In the genomic region with DNA sequence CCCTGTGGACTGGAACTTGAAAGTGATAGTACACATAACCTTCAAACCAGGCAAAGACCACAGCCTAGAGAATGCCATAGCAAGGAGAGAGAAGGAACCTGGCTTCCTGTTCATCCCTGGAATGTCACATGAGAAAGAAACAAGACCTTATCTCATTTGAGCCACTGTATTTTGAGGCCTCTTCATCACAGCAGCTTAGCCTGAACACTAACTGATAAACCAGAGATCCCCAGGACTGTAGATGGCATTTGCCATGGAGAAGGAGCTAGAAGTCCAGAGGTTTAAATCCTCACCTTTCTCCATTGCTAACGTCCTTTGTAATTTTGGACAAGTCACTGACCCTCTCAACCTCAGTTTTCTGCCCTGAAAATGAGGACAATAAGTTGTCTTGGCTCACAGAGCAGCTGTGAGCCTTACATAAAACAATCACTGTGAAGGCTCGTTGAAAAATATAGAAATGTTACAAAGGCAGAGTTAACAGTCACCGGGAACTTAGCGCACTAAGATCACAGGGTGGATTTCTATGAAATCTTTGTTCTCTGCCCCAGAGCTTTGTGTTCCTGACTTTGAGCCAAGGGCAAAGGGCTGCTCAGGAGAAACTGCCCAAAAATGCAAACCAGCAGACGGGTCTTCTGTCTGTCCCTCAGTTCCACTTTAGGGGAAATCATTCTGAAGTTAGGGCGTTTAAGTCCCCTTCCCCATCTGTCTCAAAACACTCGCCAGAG, we compare ENCODE assay signal across 26 cellular contexts.
A peak's percentile ranks its signal among the peaks of the same experiment; 100 is the strongest.
DNase-seq lines count a peak whose midpoint lies in the region; ATAC-seq, FAIRE-seq and TF ChIP-seq lines count a peak whose summit lies in the region.
"Had no signal": no experiment of that assay in that cellular context is flagged by ENCODE, and none has a peak within 500 bp of the region (broad histone marks: within the 10 kb centered on the region; RNA-seq: fewer than 3 reads in every experiment).

No MANE protein-coding gene starts in this region.

- H3K36me3 Mint-ChIP-seq in activated CD8-positive, alpha-beta memory T cell treated with anti-CD3 and anti-CD28 coated beads, Interleukin-2, amount 10 ng/mL, durations not matched to agents 7 days and 5 days, result no peaks in the 10 kb centered on the region
- H3K36me3 Mint-ChIP-seq in neural progenitor cell, result no peaks in the 10 kb centered on the region

- TF ChIP-seq POLR2A in HepG2 (IDR thresholded peaks at IDR 0.05; ENCODE audit: insufficient read depth in 1 of 2, low read depth in 2 of 2, low read length in 2 of 2), result no peak

- POLR2A ChIA-PET in HepG2 (lab: Yijun Ruan, JAX), result no interaction called here

- WGBS in HepG2 (ENCODE audit: low lambda C conversion rate), result 10% methylated on average over 7 of the region's 7 CpGs

- no peak overlapping the region for H2AFZ ChIP-seq in HepG2 (ENCODE audit: low read length)
- H2AFZ ChIP-seq in neural progenitor cell (replicated peaks), result no peak overlapping the region

- no peaks in the 10 kb centered on the region for H3K9me3 ChIP-seq in HepG2 (ENCODE audit: low read length)
- H3K9me3 ChIP-seq in neural progenitor cell (ENCODE audit: low read depth), result no peaks in the 10 kb centered on the region
- H3K9me3 ChIP-seq: HAP-1 had no signal

- TF ChIP-seq CTCF in HepG2 (CRISPR knock-in tag; IDR thresholded peaks at IDR 0.05), result no peak
- TF ChIP-seq CTCF in neural progenitor cell (IDR thresholded peaks at IDR 0.05), result no peak

- in situ Hi-C loops in HepG2 (cut with HindIII; ENCODE audit: extremely low pct_ligation_motif_present, low pct_unique_long_range_greater_than_20kb), result no loop called here

- intact Hi-C loops in HepG2 (cut with micrococcal nuclease; ENCODE audit: unreplicated experiment), result no loop called here

- CTCF ChIA-PET in activated CD8-positive, alpha-beta memory T cell treated with anti-CD3 and anti-CD28 coated beads, Interleukin-2, amount 10 ng/mL, durations not matched to agents 7 days and 5 days (lab: Charles Lee), result interaction anchor here (0.8 kb wide), 1 partner anchor 299 kb away, joined by 3 read pairs; no protein-coding TSS in a partner anchor
- CTCF ChIA-PET in HepG2 (lab: Yijun Ruan, JAX; ENCODE audit: low intra/inter-chr PET ratio, low total read pairs), result no interaction called here

- peak; percentile 12 for DNase-seq in activated CD8-positive, alpha-beta memory T cell treated with anti-CD3 and anti-CD28 coated beads, Interleukin-2, amount 10 ng/mL, durations not matched to agents 7 days and 5 days
- DNase-seq in activated CD8-positive, alpha-beta memory T cell treated with anti-CD3 and anti-CD28 coated beads for 24 hours, result no peak
- DNase-seq in HepG2 (ENCODE audit: low spot score) (no peak), neural progenitor cell (ENCODE audit: low spot score) (no peak), HuH-7.5 (ENCODE audit: low spot score) (no peak), AG08395 (ENCODE audit: low spot score) (no peak)
- DNase-seq in activated T-cell treated with anti-CD3 and anti-CD28 coated beads, Interleukin-2, amount 50 U/mL, for 1 hour, result no peak
- DNase-seq: AML-193; EL; GF-D8; KG1; NCI-H1105; NCI-H1694; NCI-H2081; NCI-H2171; NCI-H345; NCI-H524; NCI-H774; NK-92 treated with Interleukin-12 subunit alpha and Interleukin-12 subunit beta, amount 100 ng/mL, for 24 hours; SIG-M5 had no signal

- no peaks in the 10 kb centered on the region for H3F3A ChIP-seq in neural progenitor cell (ENCODE audit: low read depth)

- no peaks in the 10 kb centered on the region for H3K27me3 Mint-ChIP-seq in activated CD8-positive, alpha-beta memory T cell treated with anti-CD3 and anti-CD28 coated beads, Interleukin-2, amount 10 ng/mL, durations not matched to agents 7 days and 5 days
- no peaks in the 10 kb centered on the region for H3K27me3 Mint-ChIP-seq in neural progenitor cell (ENCODE audit: insufficient read depth, low read depth)

- no peak overlapping the region for H3K27ac ChIP-seq in HepG2 (ENCODE audit: extremely low read length, insufficient read depth, low read length)
- no peak overlapping the region for H3K27ac ChIP-seq in neural progenitor cell
- H3K27ac ChIP-seq: 22Rv1, C4-2B had no signal

- no peak for TF ChIP-seq EP300 in HepG2 (IDR thresholded peaks at IDR 0.05; ENCODE audit: low read depth in 2 of 2, low read length in 2 of 2)
- TF ChIP-seq EP300 in HepG2 (CRISPR knock-in tag; IDR thresholded peaks at IDR 0.05; ENCODE audit: borderline replicate concordance), result no peak

- H3K79me2 ChIP-seq in HepG2 (ENCODE audit: insufficient read depth, low read length) (no peaks in the 10 kb centered on the region), neural progenitor cell (ENCODE audit: low read depth) (no peaks in the 10 kb centered on the region)

- FAIRE-seq in HepG2 (lab: Jason Lieb, UNC), result no peak
- FAIRE-seq: GM19239 had no signal

- peak overlapping the region; percentile 29; the same call in 1 of the 2 replicates for H3K4me2 ChIP-seq in HepG2 (ENCODE audit: low read depth, low read length)
- H3K4me2 ChIP-seq in neural progenitor cell, result no peak overlapping the region

- TF ChIP-seq RAD21 in HepG2 (CRISPR knock-in tag; IDR thresholded peaks at IDR 0.05), result no peak

- H4K20me1 ChIP-seq in HepG2 (ENCODE audit: insufficient read depth, low read length) (no peaks in the 10 kb centered on the region), neural progenitor cell (ENCODE audit: low read depth) (no peaks in the 10 kb centered on the region)

- H3K4me1 ChIP-seq in HepG2 (ENCODE audit: insufficient read depth, low read length) (peaks cover 17% of the 10 kb centered on the region), neural progenitor cell (no peaks in the 10 kb centered on the region)

- no peak overlapping the region for H3K27ac Mint-ChIP-seq in activated CD8-positive, alpha-beta memory T cell treated with anti-CD3 and anti-CD28 coated beads, Interleukin-2, amount 10 ng/mL, durations not matched to agents 7 days and 5 days
- H3K27ac Mint-ChIP-seq in neural progenitor cell, result peak overlapping the region; percentile 16

- H3K9me3 Mint-ChIP-seq in activated CD8-positive, alpha-beta memory T cell treated with anti-CD3 and anti-CD28 coated beads, Interleukin-2, amount 10 ng/mL, durations not matched to agents 7 days and 5 days (ENCODE audit: low read depth), result peaks cover 7% of the 10 kb centered on the region
- H3K9me3 Mint-ChIP-seq in neural progenitor cell, result peaks cover 18% of the 10 kb centered on the region

- H3K4me3 ChIP-seq in HepG2 (replicated peaks in 1 of 3; ENCODE audit: insufficient read depth in 1 of 3, low read depth in 2 of 3, low read length in 3 of 3) (no peak overlapping the region), neural progenitor cell (no peak overlapping the region)
- H3K4me3 ChIP-seq: HAP-1 had no signal

- H3K36me3 ChIP-seq in HepG2 (replicated peaks in 1 of 2; ENCODE audit: control insufficient read depth in 1 of 2, insufficient read depth in 2 of 2, low read length in 2 of 2) (no peaks in the 10 kb centered on the region), neural progenitor cell (no peaks in the 10 kb centered on the region)
- H3K36me3 ChIP-seq: HAP-1 had no signal

- H3K9ac ChIP-seq in HepG2 (ENCODE audit: insufficient read depth, low read depth, low read length) (no peak overlapping the region), neural progenitor cell (no peak overlapping the region)

- no TSS peak for BruUV-seq in HepG2 (replicated peaks; lab: Mats Ljungman, UMichigan)

- ATAC-seq in activated CD8-positive, alpha-beta memory T cell treated with anti-CD3 and anti-CD28 coated beads, Interleukin-2, amount 10 ng/mL, durations not matched to agents 7 days and 5 days, result no peak
- ATAC-seq in HepG2, result peak; percentile 64
- no peak for ATAC-seq in GM21576 (IDR thresholded peaks at IDR 0.05; ENCODE audit: unreplicated experiment)
- ATAC-seq: Panc1 had no signal

- no peaks in the 10 kb centered on the region for H3K4me1 Mint-ChIP-seq in activated CD8-positive, alpha-beta memory T cell treated with anti-CD3 and anti-CD28 coated beads, Interleukin-2, amount 10 ng/mL, durations not matched to agents 7 days and 5 days
- no peaks in the 10 kb centered on the region for H3K4me1 Mint-ChIP-seq in neural progenitor cell

- H3K27me3 ChIP-seq in HepG2 (ENCODE audit: control insufficient read depth in 1 of 2, insufficient read depth in 2 of 2, low read length in 2 of 2) (no peaks in the 10 kb centered on the region), neural progenitor cell (no peaks in the 10 kb centered on the region)

- H3K4me3 Mint-ChIP-seq in activated CD8-positive, alpha-beta memory T cell treated with anti-CD3 and anti-CD28 coated beads, Interleukin-2, amount 10 ng/mL, durations not matched to agents 7 days and 5 days, result no peak overlapping the region
- H3K4me3 Mint-ChIP-seq in neural progenitor cell, result no peak overlapping the region

TF ChIP-seq in HepG2, 621 proteins besides CTCF, POLR2A, EP300 and RAD21:
- TF ChIP-seq ZNF839 (CRISPR knock-in tag; IDR thresholded peaks at IDR 0.05; ENCODE audit: borderline replicate concordance), result no peak
- peak; percentile 93 for TF ChIP-seq ZNF12 (CRISPR knock-in tag; IDR thresholded peaks at IDR 0.05)
